ENCODE assay signal across 8 cellular contexts in genomic region chr5:80246995-80247729, GRCh38. TPM values are rescaled to one million over a fixed set of nuclear protein-coding genes. Genes with fewer than 3 reads are reported as not detected.
DNase-seq lines count a peak whose midpoint lies in the region; ATAC-seq and TF ChIP-seq lines count a peak whose summit lies in the region.

No MANE protein-coding gene starts in this region.

- H3K4me1 ChIP-seq in osteoblast (ENCODE audit: insufficient read depth, low read length) = peaks cover 38% of the 10 kb centered on the region

- peak overlapping the region; percentile 78 for H3K4me2 ChIP-seq in osteoblast (ENCODE audit: insufficient read depth, low read length)

- H3K27me3 ChIP-seq in osteoblast (ENCODE audit: insufficient read depth, low read length) = no peaks in the 10 kb centered on the region

- H3K79me2 ChIP-seq in osteoblast (ENCODE audit: insufficient read depth, low read length) = peaks cover 86% of the 10 kb centered on the region

- DNase-seq in NCI-H345 (lab: John Stamatoyannopoulos, UW) = peak; percentile 62
- no peak for DNase-seq in NCI-H345 treated with DMSO at 0.1 percent for 48 hours (lab: John Stamatoyannopoulos, UW; ENCODE audit: unreplicated experiment)
- peak; percentile 18 for DNase-seq in NCI-H510A (lab: John Stamatoyannopoulos, UW)
- peak; percentile 39 for DNase-seq in activated T-cell treated with anti-CD3 and anti-CD28 coated beads for 24 hours (ENCODE audit: low read depth)
- peak; percentile 93 for DNase-seq in fibroblast of mammary gland (ENCODE audit: low read depth)
- peak; percentile 80 for DNase-seq in osteoblast (ENCODE audit: insufficient read length, low spot score, missing footprints)
- no peak for DNase-seq in NCI-H446 treated with DMSO at 0.1 percent for 48 hours (lab: John Stamatoyannopoulos, UW)

- H2AFZ ChIP-seq in osteoblast (ENCODE audit: low read length) = no peak overlapping the region

- H4K20me1 ChIP-seq in osteoblast (ENCODE audit: insufficient read depth, low read length) = no peaks in the 10 kb centered on the region

- H3K4me3 ChIP-seq in fibroblast of mammary gland (ENCODE audit: control insufficient read depth, low read depth, low read length) (peak overlapping the region; percentile 20), osteoblast (ENCODE audit: insufficient read depth, low read length) (peak overlapping the region; percentile 56)

- H3K9me3 ChIP-seq in osteoblast (ENCODE audit: low read depth, low read length) = no peaks in the 10 kb centered on the region

- ATAC-seq in HG02981 (IDR thresholded peaks at IDR 0.05; ENCODE audit: unreplicated experiment) = peak; percentile 66

- no peaks in the 10 kb centered on the region for H3K36me3 ChIP-seq in osteoblast (ENCODE audit: insufficient read depth, low read length)

- TF ChIP-seq CTCF in fibroblast of mammary gland (conservative IDR thresholded peaks at IDR 0.05; ENCODE audit: control insufficient read depth, insufficient read depth, low read depth, low read length) (no peak), osteoblast (IDR thresholded peaks at IDR 0.05; ENCODE audit: extremely low read depth, low read depth, low read length) (no peak)

- H3K27ac ChIP-seq in osteoblast (ENCODE audit: low read depth, low read length) = peak overlapping the region; percentile 99

RNA-seq across cellular contexts. Expression of gene SERINC5, which starts 8.7 kb away (rescaled TPM):
- 94.3 and 96.3 TPM in 2 replicates for total RNA-seq in osteoblast

Comparison
In these comparisons a context has a peak if more than half of its experiments do, and no peak if none do; other contexts are left out.
1. DNase-seq: peak in NCI-H345 (single experiment), NCI-H510A (single experiment), activated T-cell treated with anti-CD3 and anti-CD28 coated beads for 24 hours (single experiment), fibroblast of mammary gland (single experiment) and osteoblast (single experiment); none in NCI-H345 treated with DMSO at 0.1 percent for 48 hours (single experiment) and NCI-H446 treated with DMSO at 0.1 percent for 48 hours (single experiment).